In the genomic region with DNA sequence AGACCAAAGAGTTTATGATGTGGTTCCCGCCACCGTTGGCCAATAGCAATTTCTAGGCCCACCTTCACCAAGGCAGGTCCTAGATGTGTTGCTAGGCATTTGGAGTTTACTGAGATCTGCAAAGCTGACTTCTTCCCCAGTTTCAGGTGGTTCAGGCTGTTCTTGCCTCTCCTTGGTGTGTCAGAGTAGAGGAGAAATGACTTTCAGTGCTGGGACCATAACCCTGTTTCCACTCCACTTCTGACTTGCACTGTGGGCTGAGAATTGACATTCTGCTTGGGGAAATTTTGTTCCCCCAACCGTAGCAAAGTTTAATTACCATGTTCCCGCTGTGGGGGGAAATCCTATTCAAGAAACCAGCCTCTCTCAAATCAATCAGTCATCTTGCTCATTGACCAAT, we compare ENCODE assay signal across 24 cellular contexts.
"Had no signal": no experiment of that assay in that cellular context is flagged by ENCODE, and none has a peak within 500 bp of the region (broad histone marks: within the 10 kb centered on the region; RNA-seq: fewer than 3 reads in every experiment).

No MANE protein-coding gene starts in this region.

- H3K4me1 Mint-ChIP-seq: naive thymus-derived CD8-positive, alpha-beta T cell had no signal

- H3K9me3 ChIP-seq: esophagus muscularis mucosa, gastroesophageal sphincter, heart left ventricle, left lung, ovary, psoas muscle, sigmoid colon, stomach, thyroid gland, vagina had no signal

- H3K9me3 Mint-ChIP-seq: naive thymus-derived CD8-positive, alpha-beta T cell; nephron progenitor cell had no signal

- H3K27ac Mint-ChIP-seq: naive thymus-derived CD8-positive, alpha-beta T cell; nephron progenitor cell had no signal

- ATAC-seq: foreskin keratinocyte; gastroesophageal sphincter; left cardiac atrium; left lung; naive thymus-derived CD8-positive, alpha-beta T cell; psoas muscle; right cardiac atrium had no signal

- H3K4me3 ChIP-seq: coronary artery, esophagus muscularis mucosa, gastroesophageal sphincter, heart left ventricle, hepatocyte, left lung, ovary, psoas muscle, sigmoid colon, stomach, thyroid gland, vagina had no signal

- H3K36me3 Mint-ChIP-seq: naive thymus-derived CD8-positive, alpha-beta T cell had no signal

- H3K27me3 Mint-ChIP-seq: naive thymus-derived CD8-positive, alpha-beta T cell had no signal

- DNase-seq: dermis blood vessel endothelial cell; effector memory CD4-positive, alpha-beta T cell; foreskin keratinocyte; left cardiac atrium; left lung; mesenchymal stem cell; naive thymus-derived CD8-positive, alpha-beta T cell; nephron progenitor cell; nucleus accumbens; ovary; psoas muscle; right cardiac atrium; sigmoid colon; stimulated activated CD4-positive, alpha-beta T cell treated with anti-CD3 and anti-CD28 coated beads, Interleukin-4, amount 100 ng/mL, for 4 hours; stimulated activated naive CD4-positive, alpha-beta T cell treated with Interleukin-2 at 50 U/mL for 16 hours; stomach; thyroid gland; trophoblast cell had no signal

- H3K27me3 ChIP-seq: esophagus muscularis mucosa, foreskin keratinocyte, heart left ventricle, hepatocyte, left lung, ovary, sigmoid colon, stomach, thyroid gland, vagina had no signal

- H3K27ac ChIP-seq: coronary artery, esophagus muscularis mucosa, foreskin keratinocyte, gastroesophageal sphincter, heart left ventricle, hepatocyte, left lung, ovary, psoas muscle, sigmoid colon, stomach, thyroid gland, vagina had no signal

- H3K36me3 ChIP-seq: esophagus muscularis mucosa, gastroesophageal sphincter, heart left ventricle, left lung, ovary, sigmoid colon, stomach, thyroid gland, vagina had no signal

- H3K4me1 ChIP-seq: foreskin keratinocyte, gastroesophageal sphincter, left lung, psoas muscle, sigmoid colon, stomach, thyroid gland, vagina had no signal

- H3K4me3 Mint-ChIP-seq: naive thymus-derived CD8-positive, alpha-beta T cell; nephron progenitor cell had no signal
